In the genomic region with DNA sequence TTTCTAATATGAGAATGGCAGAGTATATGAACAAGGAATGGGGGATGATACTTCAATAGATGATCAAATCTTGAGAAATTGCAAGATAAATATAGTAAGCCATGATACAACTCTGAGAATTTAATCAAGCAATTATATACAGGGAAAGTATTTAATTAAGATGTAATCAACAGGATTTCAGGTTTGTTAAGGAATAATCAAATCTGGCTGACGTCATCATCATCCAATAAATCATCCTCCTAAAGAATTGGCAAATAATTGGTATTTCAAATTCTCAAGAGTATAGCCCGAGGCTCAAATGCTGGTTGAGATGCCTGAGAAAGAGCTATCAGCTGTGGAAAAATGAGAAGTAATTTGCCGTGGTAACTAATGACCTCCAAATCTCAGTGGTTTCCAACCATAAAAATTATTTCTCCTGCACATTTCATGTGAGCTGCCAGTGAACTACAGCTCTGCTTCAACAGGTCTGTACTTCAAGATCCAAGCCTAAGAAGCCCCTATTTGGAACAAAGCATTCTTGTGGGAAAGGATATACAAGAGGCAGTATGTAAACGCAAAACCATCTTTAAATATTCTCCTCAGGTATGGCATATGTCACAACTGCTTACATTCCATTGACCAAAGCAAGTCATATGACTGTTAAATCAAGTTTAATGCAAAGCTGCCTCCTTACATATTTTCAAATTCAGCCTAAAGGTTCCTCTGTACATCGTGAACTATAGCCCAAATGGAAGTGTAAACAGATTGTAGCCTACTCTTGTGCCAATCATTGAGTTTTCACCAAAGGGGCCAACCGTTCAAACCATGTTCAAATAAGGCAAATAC, we compare ENCODE assay signal across 22 cellular contexts.
"Had no signal": no experiment of that assay in that cellular context is flagged by ENCODE, and none has a peak within 500 bp of the region (broad histone marks: within the 10 kb centered on the region; RNA-seq: fewer than 3 reads in every experiment).

No MANE protein-coding gene starts in this region.

- H3K9me3 ChIP-seq: ovary, right atrium auricular region, stomach, thoracic aorta, transverse colon had no signal

- H3K27ac ChIP-seq: foreskin keratinocyte, neural progenitor cell, ovary, right atrium auricular region, stomach, thoracic aorta, transverse colon had no signal

- H3K9ac ChIP-seq: neural progenitor cell had no signal

- ATAC-seq: left cardiac atrium; left ventricle myocardium superior; natural killer cell treated with Interleukin-12 subunit alpha and Interleukin-12 subunit beta and Interleukin-15 and Interleukin-18, amount 100 ng/mL, for 72 hours had no signal

- H2AFZ ChIP-seq: neural progenitor cell had no signal

- H3K36me3 ChIP-seq: neural progenitor cell, ovary, right atrium auricular region, stomach, thoracic aorta, transverse colon had no signal

- H3K27me3 ChIP-seq: foreskin keratinocyte, neural progenitor cell, ovary, right atrium auricular region, stomach, transverse colon had no signal

- H3K4me3 ChIP-seq: lung, neural progenitor cell, ovary, right atrium auricular region, stomach, thoracic aorta, transverse colon had no signal

- H3K4me1 ChIP-seq: neural progenitor cell, right atrium auricular region, stomach, transverse colon had no signal

- H3K4me2 ChIP-seq: neural progenitor cell had no signal

- DNase-seq: effector CD4-positive, alpha-beta T cell; endodermal cell; erythroblast; immature natural killer cell; kidney; left cardiac atrium; left ventricle myocardium superior; midbrain; nucleus accumbens; ovary; small intestine; stimulated activated CD4-positive, alpha-beta T cell treated with anti-CD3 and anti-CD28 coated beads, Interleukin-12 subunit alpha, Interleukin-12 subunit beta, amount 100 ng/mL, for 4 hours; stimulated activated naive CD4-positive, alpha-beta T cell; stomach; substantia nigra; transverse colon had no signal
